2 cellular contexts compared by ENCODE assay signal in genomic region chr10:62812672-62813439, GRCh38.
TF ChIP-seq lines count a peak whose summit lies in the region.

No MANE protein-coding gene starts in this region.

TF ChIP-seq in HEK293, 187 proteins besides CTCF, POLR2A, EP300 and RAD21:
- TF ChIP-seq SETDB1 (IDR thresholded peaks at IDR 0.05; ENCODE audit: insufficient read length, low read length) (no peak), ZFHX2 (tag by site-specific recombination; conservative IDR thresholded peaks at IDR 0.05) (peak; percentile 16; the same call in 1 of the 2 replicates)
TF ChIP-seq in HEK293: peak in this region for 1.

TF ChIP-seq in GM12878, 131 proteins besides CTCF, POLR2A, EP300 and RAD21:
- TF ChIP-seq ATF3 (IDR thresholded peaks at IDR 0.05; ENCODE audit: borderline replicate concordance, extremely low read depth, low read depth, low read length): no peak
- no peak for TF ChIP-seq KDM1A (IDR thresholded peaks at IDR 0.05; ENCODE audit: borderline replicate concordance)
- TF ChIP-seq TARDBP (IDR thresholded peaks at IDR 0.05; ENCODE audit: borderline replicate concordance): no peak
- TF ChIP-seq POLR2AphosphoS5 (IDR thresholded peaks at IDR 0.05; ENCODE audit: low read length): 0 out of 2 replicates have a peak, but pooled peaks have one; percentile 48
- TF ChIP-seq SPI1 (IDR thresholded peaks at IDR 0.05; ENCODE audit: borderline replicate concordance, insufficient read depth, low read depth, low read length): peak; percentile 65; the same call in 1 of the 2 replicates
- TF ChIP-seq SMC3 (IDR thresholded peaks at IDR 0.05; ENCODE audit: borderline replicate concordance, low read length): no peak
- no peak for TF ChIP-seq REST (IDR thresholded peaks at IDR 0.05; ENCODE audit: low read depth, low read length)
- no peak for TF ChIP-seq ATF2 (IDR thresholded peaks at IDR 0.05; ENCODE audit: low read length)
- TF ChIP-seq GABPA (IDR thresholded peaks at IDR 0.05; ENCODE audit: low read depth): no peak
- no peak for TF ChIP-seq FOXK2 (IDR thresholded peaks at IDR 0.05)
